In the genomic region with DNA sequence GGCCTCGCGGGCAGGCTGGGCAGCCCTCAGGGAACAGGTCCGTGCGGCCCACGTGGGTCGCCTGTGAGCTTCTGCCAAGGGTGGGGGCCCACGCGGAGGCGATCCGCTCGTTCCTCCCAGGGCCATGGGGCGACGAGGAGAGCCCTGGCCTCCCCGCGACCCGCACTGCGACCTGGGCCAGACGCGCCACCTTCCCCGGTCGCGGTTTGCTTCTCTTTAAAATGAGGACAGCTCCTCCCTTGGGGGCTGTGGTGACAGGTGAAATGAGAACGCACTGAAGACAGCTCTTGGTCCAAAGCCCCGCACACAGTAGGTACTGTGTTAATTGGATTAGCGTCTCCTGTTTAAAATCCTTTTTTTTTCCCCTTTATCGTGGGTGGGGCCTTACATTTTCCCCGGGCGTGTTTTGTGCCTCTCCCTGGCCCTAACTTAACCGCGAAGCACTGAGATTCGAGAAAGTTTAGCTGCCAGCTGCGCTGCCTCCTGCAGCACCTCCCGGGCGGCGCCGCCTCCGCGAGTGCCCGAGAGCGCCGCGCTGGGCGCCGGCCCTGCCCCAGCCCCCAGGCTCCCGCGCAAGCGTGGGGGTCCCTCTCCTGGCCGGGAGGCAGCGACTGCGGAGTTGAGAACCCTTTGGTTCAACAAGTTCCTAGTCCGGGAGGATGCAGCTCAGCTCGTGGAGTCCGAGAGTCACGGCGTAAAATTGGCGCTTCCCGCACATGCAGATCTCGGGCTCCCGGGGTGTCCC, we compare ENCODE assay signal across 1 cellular context.
A peak's percentile ranks its signal among the peaks of the same experiment; 100 is the strongest.
TF ChIP-seq lines count a peak whose summit lies in the region.

No MANE protein-coding gene starts in this region.

TF ChIP-seq in HepG2, 621 proteins besides CTCF, POLR2A, EP300 and RAD21 (continued from another document and continues in another):
- TF ChIP-seq, protein P1, sequence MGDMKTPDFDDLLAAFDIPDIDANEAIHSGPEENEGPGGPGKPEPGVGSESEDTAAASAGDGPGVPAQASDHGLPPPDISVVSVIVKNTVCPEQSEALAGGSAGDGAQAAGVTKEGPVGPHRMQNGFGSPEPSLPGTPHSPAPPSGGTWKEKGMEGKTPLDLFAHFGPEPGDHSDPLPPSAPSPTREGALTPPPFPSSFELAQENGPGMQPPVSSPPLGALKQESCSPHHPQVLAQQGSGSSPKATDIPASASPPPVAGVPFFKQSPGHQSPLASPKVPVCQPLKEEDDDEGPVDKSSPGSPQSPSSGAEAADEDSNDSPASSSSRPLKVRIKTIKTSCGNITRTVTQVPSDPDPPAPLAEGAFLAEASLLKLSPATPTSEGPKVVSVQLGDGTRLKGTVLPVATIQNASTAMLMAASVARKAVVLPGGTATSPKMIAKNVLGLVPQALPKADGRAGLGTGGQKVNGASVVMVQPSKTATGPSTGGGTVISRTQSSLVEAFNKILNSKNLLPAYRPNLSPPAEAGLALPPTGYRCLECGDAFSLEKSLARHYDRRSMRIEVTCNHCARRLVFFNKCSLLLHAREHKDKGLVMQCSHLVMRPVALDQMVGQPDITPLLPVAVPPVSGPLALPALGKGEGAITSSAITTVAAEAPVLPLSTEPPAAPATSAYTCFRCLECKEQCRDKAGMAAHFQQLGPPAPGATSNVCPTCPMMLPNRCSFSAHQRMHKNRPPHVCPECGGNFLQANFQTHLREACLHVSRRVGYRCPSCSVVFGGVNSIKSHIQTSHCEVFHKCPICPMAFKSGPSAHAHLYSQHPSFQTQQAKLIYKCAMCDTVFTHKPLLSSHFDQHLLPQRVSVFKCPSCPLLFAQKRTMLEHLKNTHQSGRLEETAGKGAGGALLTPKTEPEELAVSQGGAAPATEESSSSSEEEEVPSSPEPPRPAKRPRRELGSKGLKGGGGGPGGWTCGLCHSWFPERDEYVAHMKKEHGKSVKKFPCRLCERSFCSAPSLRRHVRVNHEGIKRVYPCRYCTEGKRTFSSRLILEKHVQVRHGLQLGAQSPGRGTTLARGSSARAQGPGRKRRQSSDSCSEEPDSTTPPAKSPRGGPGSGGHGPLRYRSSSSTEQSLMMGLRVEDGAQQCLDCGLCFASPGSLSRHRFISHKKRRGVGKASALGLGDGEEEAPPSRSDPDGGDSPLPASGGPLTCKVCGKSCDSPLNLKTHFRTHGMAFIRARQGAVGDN (CRISPR knock-in tag; IDR thresholded peaks at IDR 0.05), result peak; percentile 87
- TF ChIP-seq YY1 (IDR thresholded peaks at IDR 0.05; ENCODE audit: insufficient read depth, insufficient replicate concordance, low read depth, low read length) (peak; percentile 30), HCFC1 (IDR thresholded peaks at IDR 0.05; ENCODE audit: low read depth, low read length) (no peak), KDM3A (CRISPR knock-in tag; IDR thresholded peaks at IDR 0.05; ENCODE audit: low read depth) (no peak), ASH2L (IDR thresholded peaks at IDR 0.05; ENCODE audit: insufficient read length, low read depth, low read length) (peak; percentile 15), ZBTB8A (CRISPR knock-in tag; IDR thresholded peaks at IDR 0.05; ENCODE audit: borderline replicate concordance, low read depth) (no peak), ARID2 (CRISPR knock-in tag; IDR thresholded peaks at IDR 0.05; ENCODE audit: borderline replicate concordance) (peak; percentile 52; the same call in 1 of the 2 replicates), ZIK1 (CRISPR knock-in tag; IDR thresholded peaks at IDR 0.05; ENCODE audit: borderline replicate concordance, low read depth) (no peak), STAG1 (CRISPR knock-in tag; IDR thresholded peaks at IDR 0.05) (peak; percentile 64), ZNF782 (CRISPR knock-in tag; IDR thresholded peaks at IDR 0.05; ENCODE audit: borderline replicate concordance) (no peak), JUNB (CRISPR knock-in tag; IDR thresholded peaks at IDR 0.05; ENCODE audit: borderline replicate concordance) (no peak), SMAD1 (CRISPR knock-in tag; IDR thresholded peaks at IDR 0.05; ENCODE audit: borderline replicate concordance, low read depth) (no peak), TGIF2 (CRISPR knock-in tag; IDR thresholded peaks at IDR 0.05) (no peak), ZC3H4 (CRISPR knock-in tag; IDR thresholded peaks at IDR 0.05; ENCODE audit: borderline replicate concordance) (no peak), ZNF75D (CRISPR knock-in tag; IDR thresholded peaks at IDR 0.05; ENCODE audit: borderline replicate concordance) (no peak), SP140L (CRISPR knock-in tag; IDR thresholded peaks at IDR 0.05; ENCODE audit: borderline replicate concordance) (no peak), ZNF232 (CRISPR knock-in tag; IDR thresholded peaks at IDR 0.05; ENCODE audit: borderline replicate concordance) (no peak), ZKSCAN1 (IDR thresholded peaks at IDR 0.05; ENCODE audit: low read length) (peak; percentile 82), NONO (IDR thresholded peaks at IDR 0.05) (no peak), NONO (CRISPR knock-in tag; conservative IDR thresholded peaks at IDR 0.05) (peak; percentile 41; the same call in 1 of the 2 replicates), HNRNPK (IDR thresholded peaks at IDR 0.05; ENCODE audit: low read depth, low read length, poor library complexity, severe bottlenecking) (no peak), HNRNPH1 (optimal IDR thresholded peaks at IDR 0.05; ENCODE audit: low read depth, low read length) (no peak), ZMAT3 (CRISPR knock-in tag; conservative IDR thresholded peaks at IDR 0.05) (peak; percentile 38; the same call in 1 of the 2 replicates), ZNF343 (CRISPR knock-in tag; IDR thresholded peaks at IDR 0.05) (peak; percentile 26; the same call in 1 of the 2 replicates), SRSF9 (IDR thresholded peaks at IDR 0.05; ENCODE audit: borderline replicate concordance, insufficient read depth, low read depth, low read length, poor library complexity, severe bottlenecking) (no peak), MED1 (CRISPR knock-in tag; IDR thresholded peaks at IDR 0.05) (no peak), ZNF83 (CRISPR knock-in tag; IDR thresholded peaks at IDR 0.05; ENCODE audit: borderline replicate concordance) (0 out of 2 replicates have a peak, but pooled peaks have one; percentile 32), PTBP1 (IDR thresholded peaks at IDR 0.05; ENCODE audit: low read depth, low read length, poor library complexity, severe bottlenecking) (peak; percentile 25), SRY (CRISPR knock-in tag; IDR thresholded peaks at IDR 0.05) (no peak), MED13 (CRISPR knock-in tag; IDR thresholded peaks at IDR 0.05) (no peak), POLR2AphosphoS5 (IDR thresholded peaks at IDR 0.05; ENCODE audit: low read depth, low read length) (no peak), NRL (CRISPR knock-in tag; IDR thresholded peaks at IDR 0.05; ENCODE audit: borderline replicate concordance) (peak; percentile 89; the same call in 1 of the 2 replicates)
- TF ChIP-seq, protein P2, sequence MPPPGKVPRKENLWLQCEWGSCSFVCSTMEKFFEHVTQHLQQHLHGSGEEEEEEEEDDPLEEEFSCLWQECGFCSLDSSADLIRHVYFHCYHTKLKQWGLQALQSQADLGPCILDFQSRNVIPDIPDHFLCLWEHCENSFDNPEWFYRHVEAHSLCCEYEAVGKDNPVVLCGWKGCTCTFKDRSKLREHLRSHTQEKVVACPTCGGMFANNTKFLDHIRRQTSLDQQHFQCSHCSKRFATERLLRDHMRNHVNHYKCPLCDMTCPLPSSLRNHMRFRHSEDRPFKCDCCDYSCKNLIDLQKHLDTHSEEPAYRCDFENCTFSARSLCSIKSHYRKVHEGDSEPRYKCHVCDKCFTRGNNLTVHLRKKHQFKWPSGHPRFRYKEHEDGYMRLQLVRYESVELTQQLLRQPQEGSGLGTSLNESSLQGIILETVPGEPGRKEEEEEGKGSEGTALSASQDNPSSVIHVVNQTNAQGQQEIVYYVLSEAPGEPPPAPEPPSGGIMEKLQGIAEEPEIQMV (CRISPR knock-in tag; IDR thresholded peaks at IDR 0.05; ENCODE audit: low read depth), result no peak
- TF ChIP-seq, protein P3, sequence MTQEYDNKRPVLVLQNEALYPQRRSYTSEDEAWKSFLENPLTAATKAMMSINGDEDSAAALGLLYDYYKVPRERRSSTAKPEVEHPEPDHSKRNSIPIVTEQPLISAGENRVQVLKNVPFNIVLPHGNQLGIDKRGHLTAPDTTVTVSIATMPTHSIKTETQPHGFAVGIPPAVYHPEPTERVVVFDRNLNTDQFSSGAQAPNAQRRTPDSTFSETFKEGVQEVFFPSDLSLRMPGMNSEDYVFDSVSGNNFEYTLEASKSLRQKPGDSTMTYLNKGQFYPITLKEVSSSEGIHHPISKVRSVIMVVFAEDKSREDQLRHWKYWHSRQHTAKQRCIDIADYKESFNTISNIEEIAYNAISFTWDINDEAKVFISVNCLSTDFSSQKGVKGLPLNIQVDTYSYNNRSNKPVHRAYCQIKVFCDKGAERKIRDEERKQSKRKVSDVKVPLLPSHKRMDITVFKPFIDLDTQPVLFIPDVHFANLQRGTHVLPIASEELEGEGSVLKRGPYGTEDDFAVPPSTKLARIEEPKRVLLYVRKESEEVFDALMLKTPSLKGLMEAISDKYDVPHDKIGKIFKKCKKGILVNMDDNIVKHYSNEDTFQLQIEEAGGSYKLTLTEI (CRISPR knock-in tag; conservative IDR thresholded peaks at IDR 0.05), result no peak
- TF ChIP-seq, protein P4, sequence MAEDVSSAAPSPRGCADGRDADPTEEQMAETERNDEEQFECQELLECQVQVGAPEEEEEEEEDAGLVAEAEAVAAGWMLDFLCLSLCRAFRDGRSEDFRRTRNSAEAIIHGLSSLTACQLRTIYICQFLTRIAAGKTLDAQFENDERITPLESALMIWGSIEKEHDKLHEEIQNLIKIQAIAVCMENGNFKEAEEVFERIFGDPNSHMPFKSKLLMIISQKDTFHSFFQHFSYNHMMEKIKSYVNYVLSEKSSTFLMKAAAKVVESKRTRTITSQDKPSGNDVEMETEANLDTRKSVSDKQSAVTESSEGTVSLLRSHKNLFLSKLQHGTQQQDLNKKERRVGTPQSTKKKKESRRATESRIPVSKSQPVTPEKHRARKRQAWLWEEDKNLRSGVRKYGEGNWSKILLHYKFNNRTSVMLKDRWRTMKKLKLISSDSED (CRISPR knock-in tag; IDR thresholded peaks at IDR 0.05), result no peak
- TF ChIP-seq, protein P5, sequence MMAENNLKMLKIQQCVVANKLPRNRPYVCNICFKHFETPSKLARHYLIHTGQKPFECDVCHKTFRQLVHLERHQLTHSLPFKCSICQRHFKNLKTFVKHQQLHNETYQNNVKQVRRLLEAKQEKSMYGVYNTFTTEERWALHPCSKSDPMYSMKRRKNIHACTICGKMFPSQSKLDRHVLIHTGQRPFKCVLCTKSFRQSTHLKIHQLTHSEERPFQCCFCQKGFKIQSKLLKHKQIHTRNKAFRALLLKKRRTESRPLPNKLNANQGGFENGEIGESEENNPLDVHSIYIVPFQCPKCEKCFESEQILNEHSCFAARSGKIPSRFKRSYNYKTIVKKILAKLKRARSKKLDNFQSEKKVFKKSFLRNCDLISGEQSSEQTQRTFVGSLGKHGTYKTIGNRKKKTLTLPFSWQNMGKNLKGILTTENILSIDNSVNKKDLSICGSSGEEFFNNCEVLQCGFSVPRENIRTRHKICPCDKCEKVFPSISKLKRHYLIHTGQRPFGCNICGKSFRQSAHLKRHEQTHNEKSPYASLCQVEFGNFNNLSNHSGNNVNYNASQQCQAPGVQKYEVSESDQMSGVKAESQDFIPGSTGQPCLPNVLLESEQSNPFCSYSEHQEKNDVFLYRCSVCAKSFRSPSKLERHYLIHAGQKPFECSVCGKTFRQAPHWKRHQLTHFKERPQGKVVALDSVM (CRISPR knock-in tag; IDR thresholded peaks at IDR 0.05), result no peak
- TF ChIP-seq, protein P6, sequence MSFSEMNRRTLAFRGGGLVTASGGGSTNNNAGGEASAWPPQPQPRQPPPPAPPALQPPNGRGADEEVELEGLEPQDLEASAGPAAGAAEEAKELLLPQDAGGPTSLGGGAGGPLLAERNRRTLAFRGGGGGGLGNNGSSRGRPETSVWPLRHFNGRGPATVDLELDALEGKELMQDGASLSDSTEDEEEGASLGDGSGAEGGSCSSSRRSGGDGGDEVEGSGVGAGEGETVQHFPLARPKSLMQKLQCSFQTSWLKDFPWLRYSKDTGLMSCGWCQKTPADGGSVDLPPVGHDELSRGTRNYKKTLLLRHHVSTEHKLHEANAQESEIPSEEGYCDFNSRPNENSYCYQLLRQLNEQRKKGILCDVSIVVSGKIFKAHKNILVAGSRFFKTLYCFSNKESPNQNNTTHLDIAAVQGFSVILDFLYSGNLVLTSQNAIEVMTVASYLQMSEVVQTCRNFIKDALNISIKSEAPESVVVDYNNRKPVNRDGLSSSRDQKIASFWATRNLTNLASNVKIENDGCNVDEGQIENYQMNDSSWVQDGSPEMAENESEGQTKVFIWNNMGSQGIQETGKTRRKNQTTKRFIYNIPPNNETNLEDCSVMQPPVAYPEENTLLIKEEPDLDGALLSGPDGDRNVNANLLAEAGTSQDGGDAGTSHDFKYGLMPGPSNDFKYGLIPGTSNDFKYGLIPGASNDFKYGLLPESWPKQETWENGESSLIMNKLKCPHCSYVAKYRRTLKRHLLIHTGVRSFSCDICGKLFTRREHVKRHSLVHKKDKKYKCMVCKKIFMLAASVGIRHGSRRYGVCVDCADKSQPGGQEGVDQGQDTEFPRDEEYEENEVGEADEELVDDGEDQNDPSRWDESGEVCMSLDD (CRISPR knock-in tag; IDR thresholded peaks at IDR 0.05; ENCODE audit: borderline replicate concordance), result 0 out of 2 replicates have a peak, but pooled peaks have one; percentile 24
- TF ChIP-seq, protein P7, sequence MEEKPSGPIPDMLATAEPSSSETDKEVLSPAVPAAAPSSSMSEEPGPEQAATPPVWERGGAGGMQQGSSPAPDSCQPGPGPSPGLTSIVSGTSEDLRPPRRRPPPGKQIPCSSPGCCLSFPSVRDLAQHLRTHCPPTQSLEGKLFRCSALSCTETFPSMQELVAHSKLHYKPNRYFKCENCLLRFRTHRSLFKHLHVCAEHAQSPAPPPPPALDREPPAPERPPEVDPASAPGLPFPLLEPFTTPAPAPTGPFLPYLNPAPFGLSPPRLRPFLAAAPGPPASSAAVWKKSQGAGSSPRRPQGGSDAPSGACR (CRISPR knock-in tag; IDR thresholded peaks at IDR 0.05), result no peak
- TF ChIP-seq, protein P8, sequence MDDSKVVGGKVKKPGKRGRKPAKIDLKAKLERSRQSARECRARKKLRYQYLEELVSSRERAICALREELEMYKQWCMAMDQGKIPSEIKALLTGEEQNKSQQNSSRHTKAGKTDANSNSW (CRISPR knock-in tag; IDR thresholded peaks at IDR 0.05; ENCODE audit: borderline replicate concordance), result peak; percentile 82; the same call in 1 of the 2 replicates
- TF ChIP-seq, protein P9, sequence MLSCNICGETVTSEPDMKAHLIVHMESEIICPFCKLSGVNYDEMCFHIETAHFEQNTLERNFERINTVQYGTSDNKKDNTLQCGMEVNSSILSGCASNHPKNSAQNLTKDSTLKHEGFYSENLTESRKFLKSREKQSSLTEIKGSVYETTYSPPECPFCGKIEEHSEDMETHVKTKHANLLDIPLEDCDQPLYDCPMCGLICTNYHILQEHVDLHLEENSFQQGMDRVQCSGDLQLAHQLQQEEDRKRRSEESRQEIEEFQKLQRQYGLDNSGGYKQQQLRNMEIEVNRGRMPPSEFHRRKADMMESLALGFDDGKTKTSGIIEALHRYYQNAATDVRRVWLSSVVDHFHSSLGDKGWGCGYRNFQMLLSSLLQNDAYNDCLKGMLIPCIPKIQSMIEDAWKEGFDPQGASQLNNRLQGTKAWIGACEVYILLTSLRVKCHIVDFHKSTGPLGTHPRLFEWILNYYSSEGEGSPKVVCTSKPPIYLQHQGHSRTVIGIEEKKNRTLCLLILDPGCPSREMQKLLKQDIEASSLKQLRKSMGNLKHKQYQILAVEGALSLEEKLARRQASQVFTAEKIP (CRISPR knock-in tag; IDR thresholded peaks at IDR 0.05; ENCODE audit: borderline replicate concordance), result no peak
